In the genomic region with DNA sequence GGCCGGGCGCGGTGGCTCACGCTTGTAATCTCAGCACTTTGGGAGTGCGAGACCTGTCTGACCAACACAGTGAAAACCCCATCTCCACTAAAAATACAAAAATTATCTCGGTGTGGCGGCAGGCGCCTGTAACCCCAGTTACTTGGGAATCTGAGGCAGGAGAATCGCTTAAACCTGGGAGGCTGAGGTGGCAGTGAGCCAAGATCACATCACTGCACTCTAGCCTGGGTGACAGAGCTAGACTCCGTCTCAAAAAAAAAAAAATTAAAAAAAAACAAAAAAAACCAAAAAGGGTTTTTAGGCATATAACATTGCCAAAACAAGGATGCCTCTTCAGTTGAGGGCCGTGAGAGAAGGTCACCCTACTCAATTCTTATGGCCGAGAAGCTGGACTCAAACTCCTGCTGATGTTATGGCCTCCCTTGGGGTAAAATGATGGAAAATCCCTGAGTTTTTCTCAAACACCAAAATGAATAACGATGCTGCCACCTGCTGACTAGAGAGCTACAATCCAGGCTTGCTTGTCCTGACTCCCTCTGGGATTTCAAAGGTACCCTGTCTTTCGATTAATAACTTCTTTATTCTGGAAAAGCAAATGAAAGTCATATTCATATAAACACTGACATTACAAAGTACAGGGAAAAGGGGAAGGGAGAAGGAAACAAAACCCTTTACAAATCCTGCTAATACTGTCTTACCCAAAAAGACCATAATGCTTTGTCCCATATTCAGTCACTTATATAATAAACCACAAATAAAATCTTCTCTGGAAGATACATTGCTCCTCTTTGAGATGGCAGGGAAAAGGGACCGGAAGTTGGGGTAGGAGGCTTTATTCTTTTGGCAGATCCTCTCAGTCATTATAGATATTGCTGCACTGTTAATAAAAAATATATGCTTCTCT, we compare ENCODE assay signal across 9 cellular contexts. TPM values are rescaled to one million over a fixed set of nuclear protein-coding genes. Genes with fewer than 3 reads are reported as not detected.
DNase-seq lines count a peak whose midpoint lies in the region; ATAC-seq and TF ChIP-seq lines count a peak whose summit lies in the region.
"Had no signal": no experiment of that assay in that cellular context is flagged by ENCODE, and none has a peak within 500 bp of the region (broad histone marks: within the 10 kb centered on the region; RNA-seq: fewer than 3 reads in every experiment).

No MANE protein-coding gene starts in this region.

- no peaks in the 10 kb centered on the region for H3K27me3 Mint-ChIP-seq in activated CD8-positive, alpha-beta T cell treated with anti-CD3 and anti-CD28 coated beads for 36 hours
- H3K27me3 Mint-ChIP-seq: naive thymus-derived CD8-positive, alpha-beta T cell had no signal

- DNase-seq in AG10803 (ENCODE audit: low read depth) = peak; percentile 76
- DNase-seq in GM12864 (ENCODE audit: low read depth) = no peak
- peak; percentile 87 for DNase-seq in NCI-H2171 treated with DMSO at 0.1 percent for 48 hours (lab: John Stamatoyannopoulos, UW)
- peak; percentile 50 for DNase-seq in activated CD8-positive, alpha-beta T cell treated with anti-CD3 and anti-CD28 coated beads for 36 hours
- DNase-seq in Right ventricle myocardium superior = peak; percentile 48
- peak; percentile 37 for DNase-seq in pulmonary artery endothelial cell (ENCODE audit: low read depth, low spot score)
- no peak for DNase-seq in NCI-H187 treated with DMSO at 0.1 percent for 48 hours (lab: John Stamatoyannopoulos, UW)

- TF ChIP-seq CTCF in AG10803 (conservative IDR thresholded peaks at IDR 0.05; ENCODE audit: low read length) = peak; percentile 90
- peak; percentile 54 for TF ChIP-seq CTCF in GM12864 (IDR thresholded peaks at IDR 0.05; ENCODE audit: low read depth, low read length, missing control alignments)
- peak; percentile 77 for TF ChIP-seq CTCF in activated CD8-positive, alpha-beta T cell treated with anti-CD3 and anti-CD28 coated beads for 36 hours (IDR thresholded peaks at IDR 0.05)

- intact Hi-C loops in activated CD8-positive, alpha-beta T cell treated with anti-CD3 and anti-CD28 coated beads for 36 hours (cut with micrococcal nuclease) = no loop called here
- intact Hi-C loops in Right ventricle myocardium superior (cut with DNase I) = loop anchor here (10.0 kb wide), 1 partner anchor 88 kb away; no protein-coding TSS in a partner anchor

- no peak overlapping the region for H3K4me3 Mint-ChIP-seq in activated CD8-positive, alpha-beta T cell treated with anti-CD3 and anti-CD28 coated beads for 36 hours

- CTCF ChIA-PET in activated CD8-positive, alpha-beta T cell treated with anti-CD3 and anti-CD28 coated beads for 36 hours (lab: Charles Lee) = interaction anchor here (0.6 to 2.3 kb wide), 11 partner anchors 9 to 247 kb away, joined by 3 to 10 read pairs (median 3); a partner anchor contains a TSS

- peaks cover 7% of the 10 kb centered on the region for H3K4me1 Mint-ChIP-seq in activated CD8-positive, alpha-beta T cell treated with anti-CD3 and anti-CD28 coated beads for 36 hours (ENCODE audit: low read depth)
- H3K4me1 Mint-ChIP-seq: naive thymus-derived CD8-positive, alpha-beta T cell had no signal

- H3K27ac Mint-ChIP-seq in activated CD8-positive, alpha-beta T cell treated with anti-CD3 and anti-CD28 coated beads for 36 hours = no peak overlapping the region

- H3K4me3 ChIP-seq in AG10803 (ENCODE audit: low read length) (no peak overlapping the region), GM12864 (ENCODE audit: low read depth, low read length) (no peak overlapping the region)

- ATAC-seq in activated CD8-positive, alpha-beta T cell treated with anti-CD3 and anti-CD28 coated beads for 36 hours = no peak
- ATAC-seq in Right ventricle myocardium superior (ENCODE audit: poor library complexity) (peak; percentile 82), HG03565 (IDR thresholded peaks at IDR 0.05; ENCODE audit: unreplicated experiment) (no peak)
- ATAC-seq: naive thymus-derived CD8-positive, alpha-beta T cell had no signal

- H3K9me3 Mint-ChIP-seq in activated CD8-positive, alpha-beta T cell treated with anti-CD3 and anti-CD28 coated beads for 36 hours = no peaks in the 10 kb centered on the region
- H3K9me3 Mint-ChIP-seq: naive thymus-derived CD8-positive, alpha-beta T cell had no signal

- POLR2A ChIA-PET in activated CD8-positive, alpha-beta T cell treated with anti-CD3 and anti-CD28 coated beads for 36 hours (lab: Charles Lee) = interaction anchor here (0.6 to 8.2 kb wide), 3 partner anchors 23 to 92 kb away, joined by 3 to 65 read pairs (median 3); no protein-coding TSS in a partner anchor

- peaks cover 20% of the 10 kb centered on the region for H3K36me3 Mint-ChIP-seq in activated CD8-positive, alpha-beta T cell treated with anti-CD3 and anti-CD28 coated beads for 36 hours (ENCODE audit: low read depth)

RNA-seq across cellular contexts. Expression of a gene that starts 10.7 kb away (rescaled TPM):
- total RNA-seq in activated CD8-positive, alpha-beta T cell treated with anti-CD3 and anti-CD28 coated beads for 36 hours = not detected
- total RNA-seq in Right ventricle myocardium superior (1.4 TPM), pulmonary artery endothelial cell (1.7 and 2.0 TPM in 2 replicates)
- total RNA-seq: naive thymus-derived CD8-positive, alpha-beta T cell had no signal

RNA-seq across cellular contexts. Expression of a gene that starts 40.1 kb away (rescaled TPM):
- 10 to 100 TPM; 21.3 to 23.0 TPM for total RNA-seq in activated CD8-positive, alpha-beta T cell treated with anti-CD3 and anti-CD28 coated beads for 36 hours
- 27.4 TPM for total RNA-seq in Right ventricle myocardium superior
- 35.3 and 36.9 TPM in 2 replicates for total RNA-seq in pulmonary artery endothelial cell

RNA-seq across cellular contexts. Expression of a gene that starts 45.6 kb away (rescaled TPM):
- total RNA-seq in activated CD8-positive, alpha-beta T cell treated with anti-CD3 and anti-CD28 coated beads for 36 hours = not detected
- total RNA-seq in Right ventricle myocardium superior = not detected
- total RNA-seq in pulmonary artery endothelial cell = not detected in 2 replicates
- total RNA-seq: naive thymus-derived CD8-positive, alpha-beta T cell had no signal

RNA-seq across cellular contexts. Expression of a gene that starts 49.9 kb away (rescaled TPM):
- 10 to 100 TPM; 42.5 to 47.8 TPM for total RNA-seq in activated CD8-positive, alpha-beta T cell treated with anti-CD3 and anti-CD28 coated beads for 36 hours
- total RNA-seq in Right ventricle myocardium superior (11.7 TPM), pulmonary artery endothelial cell (26.8 and 27.8 TPM in 2 replicates)

Comparison
In these comparisons a context has a peak if more than half of its experiments do, and no peak if none do; other contexts are left out.
1. DNase-seq: peak in AG10803 (single experiment), NCI-H2171 treated with DMSO at 0.1 percent for 48 hours (single experiment), activated CD8-positive, alpha-beta T cell treated with anti-CD3 and anti-CD28 coated beads for 36 hours (single experiment), Right ventricle myocardium superior (single experiment) and pulmonary artery endothelial cell (single experiment); none in GM12864 (single experiment) and NCI-H187 treated with DMSO at 0.1 percent for 48 hours (single experiment).
2. Peak in every context shown above with its lines, with median percentiles within 50 percentile points of each other: CTCF ChIP-seq.